In genomic region chr1:17438977-17439249, GRCh38 we compare ENCODE assay signal across 8 cellular contexts. TPM values are rescaled to one million over a fixed set of nuclear protein-coding genes. Genes with fewer than 3 reads are reported as not detected.
DNase-seq lines count a peak whose midpoint lies in the region; ATAC-seq, FAIRE-seq and TF ChIP-seq lines count a peak whose summit lies in the region.

No MANE protein-coding gene starts in this region.

- H3K27me3 Mint-ChIP-seq in CD8-positive, alpha-beta T cell (ENCODE audit: low read depth): no peaks in the 10 kb centered on the region

- no peak for FAIRE-seq in pancreas (lab: Jason Lieb, UNC)

- H3K27me3 ChIP-seq in CD8-positive, alpha-beta T cell (ENCODE audit: insufficient read depth, low read length): no peaks in the 10 kb centered on the region
- H3K27me3 ChIP-seq in SU-DHL-6 (ENCODE audit: low read length) (no peaks in the 10 kb centered on the region), pancreas (no peaks in the 10 kb centered on the region)

- no peaks in the 10 kb centered on the region for H3K9me2 ChIP-seq in SU-DHL-6 (replicated peaks; ENCODE audit: insufficient read depth, low read length)

- CTCF ChIA-PET in CD8-positive, alpha-beta T cell (lab: Charles Lee): interaction anchor here (1.4 to 2.3 kb wide), 2 partner anchors 18 to 20 kb away, joined by 3 to 7 read pairs; no protein-coding TSS in a partner anchor

- TF ChIP-seq CTCF in CD8-positive, alpha-beta T cell (IDR thresholded peaks at IDR 0.05): no peak
- TF ChIP-seq CTCF in SU-DHL-6 (IDR thresholded peaks at IDR 0.05; ENCODE audit: insufficient read depth, low read length, poor library complexity, severe bottlenecking) (no peak), epithelial cell of esophagus (IDR thresholded peaks at IDR 0.05; ENCODE audit: insufficient read depth, low read depth, low read length, missing control alignments) (no peak), pancreas (IDR thresholded peaks at IDR 0.05) (no peak)

- peaks cover 15% of the 10 kb centered on the region; the same call in 1 of the 2 replicates for H4K20me1 ChIP-seq in SU-DHL-6 (ENCODE audit: low read depth, low read length)

- H3K4me1 Mint-ChIP-seq in CD8-positive, alpha-beta T cell (ENCODE audit: low read depth): peaks cover 40% of the 10 kb centered on the region

- H3K4me3 ChIP-seq in CD8-positive, alpha-beta T cell (ENCODE audit: low read depth, low read length): peak overlapping the region; percentile 98
- peak overlapping the region; percentile 100 for H3K4me3 ChIP-seq in SU-DHL-6 (ENCODE audit: insufficient read depth, low read length, poor library complexity, severe bottlenecking)
- peak overlapping the region; percentile 64 for H3K4me3 ChIP-seq in epithelial cell of esophagus (ENCODE audit: low read length)
- peak overlapping the region; percentile 60 to 85 (median 76) for H3K4me3 ChIP-seq in pancreas

- peak overlapping the region; percentile 97 for H3K27ac Mint-ChIP-seq in CD8-positive, alpha-beta T cell

- H3K9ac ChIP-seq in SU-DHL-6 (ENCODE audit: low read length): peak overlapping the region; percentile 97

- H3K36me3 ChIP-seq in CD8-positive, alpha-beta T cell (ENCODE audit: insufficient read depth, low read length): no peaks in the 10 kb centered on the region
- H3K36me3 ChIP-seq in SU-DHL-6 (ENCODE audit: low read length) (peaks cover 6% of the 10 kb centered on the region; the same call in 1 of the 2 replicates), pancreas (no peaks in the 10 kb centered on the region)

- ATAC-seq in CD8-positive, alpha-beta T cell: no peak
- ATAC-seq in pancreas: peak in 1 of 4 donors; percentile 9
- ATAC-seq in GM21619 (IDR thresholded peaks at IDR 0.05; ENCODE audit: unreplicated experiment): no peak

- peaks cover 22% of the 10 kb centered on the region for H3K36me3 Mint-ChIP-seq in CD8-positive, alpha-beta T cell

- peak in 2 of 7 experiments; percentile 4 to 51 for DNase-seq in CD8-positive, alpha-beta T cell
- DNase-seq in epithelial cell of esophagus (ENCODE audit: low read depth): no peak
- peak in 5 of 6 donors; percentile 26 to 73 (median 41) for DNase-seq in pancreas
- no peak for DNase-seq in mucosa of gallbladder (ENCODE audit: low spot score)
- DNase-seq in NCI-H128 (lab: John Stamatoyannopoulos, UW; ENCODE audit: unreplicated experiment): no peak
- DNase-seq in retina: no peak

- peaks cover 7% of the 10 kb centered on the region; the same call in 1 of the 2 replicates for H3F3A ChIP-seq in SU-DHL-6 (ENCODE audit: insufficient read depth)

- POLR2A ChIA-PET in CD8-positive, alpha-beta T cell (lab: Charles Lee): interaction anchor here (1.1 kb wide), 1 partner anchor 9 kb away, joined by 3 read pairs; no protein-coding TSS in a partner anchor

- 0 to 1% methylated on average over 19 of the region's 19 CpGs for WGBS in pancreas, 2 donors

- H3K4me1 ChIP-seq in CD8-positive, alpha-beta T cell (ENCODE audit: insufficient read depth, low read length): peaks cover 37% of the 10 kb centered on the region
- peaks cover 0 to 6% (median 6%) of the 10 kb centered on the region in 3 donors for H3K4me1 ChIP-seq in pancreas

- intact Hi-C loops in CD8-positive, alpha-beta T cell (cut with DNase I, micrococcal nuclease): loop anchor here (1.0 to 10.0 kb wide), 6 partner anchors 19 to 1824 kb away; partner anchors contain the start of genes DDI2 (in 1 of the 2), SDHB (in 1 of the 2), SZRD1 (in 1 of the 2) and UBR4 (in 1 of the 2)
- intact Hi-C loops in pancreas (cut with DNase I): no loop called here

- peaks cover 46% of the 10 kb centered on the region for H3K79me2 ChIP-seq in SU-DHL-6 (ENCODE audit: insufficient read depth, low read length)

- peak overlapping the region; percentile 97 for H3K4me3 Mint-ChIP-seq in CD8-positive, alpha-beta T cell

- H3K9me3 Mint-ChIP-seq in CD8-positive, alpha-beta T cell: no peaks in the 10 kb centered on the region

- H3K27ac ChIP-seq in CD8-positive, alpha-beta T cell (ENCODE audit: low read depth, low read length): peak overlapping the region; percentile 80
- H3K27ac ChIP-seq in SU-DHL-6 (ENCODE audit: low read depth, low read length): peak overlapping the region; percentile 90
- peak overlapping the region; percentile 48 to 81 (median 63) for H3K27ac ChIP-seq in pancreas

- peak overlapping the region; percentile 84 for H3K4me2 ChIP-seq in SU-DHL-6 (ENCODE audit: low read depth, low read length, poor library complexity, severe bottlenecking)

- peak overlapping the region; percentile 63 for H2AFZ ChIP-seq in SU-DHL-6 (ENCODE audit: low read depth, low read length, severe bottlenecking)

- no peaks in the 10 kb centered on the region for H3K9me3 ChIP-seq in CD8-positive, alpha-beta T cell (ENCODE audit: low read length)
- H3K9me3 ChIP-seq in SU-DHL-6 (ENCODE audit: insufficient read depth, low read length) (no peaks in the 10 kb centered on the region), pancreas (no peaks in the 10 kb centered on the region)

RNA-seq across cellular contexts. Expression of gene RCC2, which starts 0.6 kb away (rescaled TPM):
- 10 to 100 TPM; 25.4 to 28.0 TPM for total RNA-seq in CD8-positive, alpha-beta T cell
- total RNA-seq in pancreas: 10 to 100 TPM; 11.5 to 45.4 (median 18.8) TPM
- 10 to 100 TPM; 17.5 to 19.7 TPM for polyA plus RNA-seq in pancreas
- 67.6 TPM for total RNA-seq in mucosa of gallbladder

Comparison
In these comparisons a context has a peak if more than half of its experiments do, and no peak if none do; other contexts are left out.
1. DNase-seq: peak in pancreas (5 of 6); none in epithelial cell of esophagus (single experiment), mucosa of gallbladder (single experiment), NCI-H128 (single experiment) and retina (single experiment).
2. intact Hi-C loops: an anchor here in CD8-positive, alpha-beta T cell (1.0 to 10.0 kb wide); none called in pancreas.
3. Peak in every context shown above with its lines, with median percentiles within 50 percentile points of each other: H3K27ac ChIP-seq and H3K4me3 ChIP-seq.